ENCODE assay signal across 8 cellular contexts in the genomic region with DNA sequence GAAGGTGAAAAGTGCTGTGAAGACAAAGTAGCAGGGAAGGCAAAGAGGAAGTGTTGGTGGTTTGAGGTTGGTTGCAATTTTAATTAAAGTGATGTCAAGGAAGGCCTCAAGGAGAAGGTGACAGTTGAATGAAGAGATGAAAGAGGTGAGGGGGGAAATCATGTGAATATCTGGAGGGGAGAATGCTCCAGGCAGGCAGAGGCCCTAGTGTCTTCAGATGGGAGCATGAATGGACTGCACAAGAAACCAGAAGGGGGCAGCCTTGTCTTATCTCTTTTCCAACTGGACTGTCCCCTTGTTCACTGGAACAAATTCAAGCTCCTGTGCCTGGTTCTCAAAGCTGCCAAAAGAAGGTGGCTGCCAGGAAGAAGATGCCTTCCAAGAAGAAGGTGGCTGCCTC.
A peak's percentile ranks its signal among the peaks of the same experiment; 100 is the strongest.
DNase-seq lines count a peak whose midpoint lies in the region; ATAC-seq, FAIRE-seq and TF ChIP-seq lines count a peak whose summit lies in the region.

No MANE protein-coding gene starts in this region.

- peak; percentile 3 for DNase-seq in stimulated activated CD4-positive, alpha-beta T cell treated with anti-CD3 and anti-CD28 coated beads, Interleukin-4, amount 100 ng/mL, for 24 hours
- no peak for DNase-seq in stimulated activated CD4-positive, alpha-beta T cell treated with anti-CD3 and anti-CD28 coated beads, Interleukin-2, amount 100 ng/mL, for 48 hours
- DNase-seq in RPMI7951 (ENCODE audit: low read depth) (peak; percentile 8), epithelial cell of proximal tubule (ENCODE audit: low read depth) (no peak), urothelium cell line (ENCODE audit: low spot score) (peak; percentile 4), prostate gland (ENCODE audit: low spot score) (no peak), SKM-1 treated with dmso at 0.1 percent for 144 hours (lab: John Stamatoyannopoulos, UW; ENCODE audit: unreplicated experiment) (no peak)

- FAIRE-seq in urothelium cell line (lab: Jason Lieb, UNC), result no peak

- intact Hi-C loops in prostate gland (cut with DNase I), result no loop called here

- H3K27ac ChIP-seq in prostate gland, result no peak overlapping the region

- H3K36me3 ChIP-seq in prostate gland, result no peaks in the 10 kb centered on the region

- no peaks in the 10 kb centered on the region for H3K4me1 ChIP-seq in prostate gland (replicated peaks)

- H3K4me3 ChIP-seq in epithelial cell of proximal tubule (ENCODE audit: low read depth, low read length) (no peak overlapping the region), prostate gland (no peak overlapping the region)

- peak; percentile 45 for TF ChIP-seq CTCF in epithelial cell of proximal tubule (conservative IDR thresholded peaks at IDR 0.05; ENCODE audit: low read depth, low read length)
- no peak for TF ChIP-seq CTCF in prostate gland (IDR thresholded peaks at IDR 0.05)

- ATAC-seq in HG03354 (IDR thresholded peaks at IDR 0.05; ENCODE audit: poor library complexity, severe bottlenecking, unreplicated experiment), result no peak

- no peak for TF ChIP-seq POLR2A in prostate gland (IDR thresholded peaks at IDR 0.05)

- H3K27me3 ChIP-seq in prostate gland (replicated peaks; ENCODE audit: insufficient read depth), result no peaks in the 10 kb centered on the region

- H3K9me3 ChIP-seq in prostate gland, result no peaks in the 10 kb centered on the region

Comparison
In these comparisons a context has a peak if more than half of its experiments do, and no peak if none do; other contexts are left out.
1. DNase-seq: peak in stimulated activated CD4-positive, alpha-beta T cell treated with anti-CD3 and anti-CD28 coated beads, Interleukin-4, amount 100 ng/mL, for 24 hours (single experiment), RPMI7951 (single experiment) and urothelium cell line (single experiment); none in stimulated activated CD4-positive, alpha-beta T cell treated with anti-CD3 and anti-CD28 coated beads, Interleukin-2, amount 100 ng/mL, for 48 hours (0 of 2), epithelial cell of proximal tubule (single experiment), prostate gland (single experiment) and SKM-1 treated with dmso at 0.1 percent for 144 hours (single experiment).